19 cellular contexts compared by ENCODE assay signal in the genomic region with DNA sequence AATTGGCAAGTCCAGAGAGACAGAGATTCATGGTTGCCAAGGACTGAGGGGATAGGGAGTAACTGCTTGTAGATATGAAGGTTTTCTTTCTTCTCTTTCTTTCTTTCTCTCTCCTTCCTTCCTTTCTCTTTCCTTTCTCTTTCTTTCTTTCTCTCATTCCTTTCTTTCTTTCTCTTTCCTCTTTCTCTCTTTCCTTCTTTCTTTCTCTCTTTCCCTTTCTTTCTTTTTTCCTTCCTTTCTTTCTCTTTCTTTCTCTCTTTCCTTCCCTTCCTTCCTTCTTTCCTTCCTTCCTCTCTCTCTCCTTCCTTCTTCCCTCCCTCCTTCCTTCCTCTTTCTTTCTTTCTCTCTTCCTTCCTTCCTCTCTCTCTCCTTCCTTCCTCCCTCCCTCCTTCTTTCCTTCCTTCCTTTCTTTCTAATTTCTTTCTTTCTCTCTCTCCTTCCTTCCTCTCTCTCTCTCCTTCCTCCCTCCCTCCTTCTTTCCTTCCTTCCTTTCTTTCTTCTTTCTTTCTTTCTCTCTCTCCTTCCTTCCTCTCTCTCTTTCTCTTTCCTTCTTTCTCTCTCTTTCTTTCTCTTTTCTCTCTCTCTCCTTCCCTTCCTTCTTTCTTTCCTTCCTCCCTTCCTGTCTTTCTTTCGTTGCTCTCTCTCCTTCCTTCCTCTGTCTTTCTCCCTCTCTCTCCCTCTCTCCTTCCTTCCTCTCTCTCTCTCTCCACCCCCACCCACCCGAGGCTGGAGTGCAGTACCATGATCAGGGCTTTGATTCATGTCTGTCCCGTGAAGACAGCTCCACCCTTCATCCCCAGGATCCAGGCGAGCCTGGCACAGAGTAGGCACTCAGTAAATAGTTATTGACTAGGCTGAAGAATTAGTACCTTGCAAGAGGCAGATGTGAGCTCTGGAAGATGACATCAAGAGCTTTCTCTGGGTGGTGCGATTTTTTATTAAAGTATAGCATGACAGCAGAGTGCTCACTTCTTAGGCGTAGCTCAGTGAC. TPM values are rescaled to one million over a fixed set of nuclear protein-coding genes. Genes with fewer than 3 reads are reported as not detected.
"Had no signal": no experiment of that assay in that cellular context is flagged by ENCODE, and none has a peak within 500 bp of the region (broad histone marks: within the 10 kb centered on the region; RNA-seq: fewer than 3 reads in every experiment).

No MANE protein-coding gene starts in this region.

- H3K27ac ChIP-seq: ascending aorta, ovary, testis, upper lobe of right lung had no signal

- H3K4me1 Mint-ChIP-seq: naive thymus-derived CD8-positive, alpha-beta T cell; stimulated activated naive CD8-positive, alpha-beta T cell treated with anti-CD3 and anti-CD28 coated beads, Interleukin-15, amount 100 ng/mL, for 72 hours had no signal

- H3K27me3 ChIP-seq: ascending aorta, ovary, testis, upper lobe of right lung had no signal

- H3K9me3 ChIP-seq: ascending aorta, mucosa of descending colon, ovary, testis, upper lobe of right lung had no signal

- H3K4me3 ChIP-seq: ascending aorta, mucosa of descending colon, ovary, testis, upper lobe of right lung had no signal

- ATAC-seq: activated T-cell treated with anti-CD3 and anti-CD28 coated beads, Interleukin-2, amount 50 U/mL, for 72 hours; mucosa of descending colon; naive thymus-derived CD8-positive, alpha-beta T cell; stimulated activated naive CD8-positive, alpha-beta T cell treated with anti-CD3 and anti-CD28 coated beads, Interleukin-15, amount 100 ng/mL, for 72 hours; upper lobe of right lung had no signal

- H3K36me3 ChIP-seq: ascending aorta, ovary, upper lobe of right lung had no signal

- H3K36me3 Mint-ChIP-seq: naive thymus-derived CD8-positive, alpha-beta T cell had no signal

- H3K4me3 Mint-ChIP-seq: activated T-cell treated with anti-CD3 and anti-CD28 coated beads, Interleukin-2, amount 50 U/mL, for 72 hours; naive thymus-derived CD8-positive, alpha-beta T cell; stimulated activated naive CD8-positive, alpha-beta T cell treated with anti-CD3 and anti-CD28 coated beads, Interleukin-15, amount 100 ng/mL, for 72 hours had no signal

- DNase-seq: activated CD4-positive, alpha-beta T cell treated with anti-CD3 and anti-CD28 coated beads, Interleukin-2, amount 50 U/mL, for 4 hours; activated CD4-positive, CD25-positive, alpha-beta regulatory T cell treated with anti-CD3 and anti-CD28 coated beads, Interleukin-2, amount 50 U/mL, for 72 hours; activated gamma-delta T cell treated with Interleukin-2 at 50 U/mL for 16 hours; activated T-cell treated with anti-CD3 and anti-CD28 coated beads, Interleukin-2, amount 50 U/mL, for 72 hours; mucosa of descending colon; naive thymus-derived CD8-positive, alpha-beta T cell; ovary; stimulated activated CD4-positive, alpha-beta T cell treated with anti-CD3 and anti-CD28 coated beads, Interleukin-4, amount 100 ng/mL, for 1 hour; stimulated activated CD8-positive, alpha-beta memory T cell treated with anti-CD3 and anti-CD28 coated beads, Interleukin-4, amount 100 ng/mL, for 48 hours; stimulated activated naive CD8-positive, alpha-beta T cell treated with anti-CD3 and anti-CD28 coated beads, Interleukin-15, amount 100 ng/mL, for 72 hours; testis; upper lobe of right lung had no signal

- H3K27ac Mint-ChIP-seq: activated T-cell treated with anti-CD3 and anti-CD28 coated beads, Interleukin-2, amount 50 U/mL, for 72 hours; naive thymus-derived CD8-positive, alpha-beta T cell; stimulated activated naive CD8-positive, alpha-beta T cell treated with anti-CD3 and anti-CD28 coated beads, Interleukin-15, amount 100 ng/mL, for 72 hours had no signal

- FAIRE-seq: bronchial epithelial cell had no signal

RNA-seq across cellular contexts. Expression of gene WDR38, which starts 24.3 kb away (rescaled TPM):
- total RNA-seq: activated T-cell treated with anti-CD3 and anti-CD28 coated beads, Interleukin-2, amount 50 U/mL, for 72 hours; ascending aorta; bronchial epithelial cell; chondrocyte; dermis microvascular lymphatic vessel endothelial cell; glomerular endothelial cell; lung microvascular endothelial cell; mucosa of descending colon; naive thymus-derived CD8-positive, alpha-beta T cell; upper lobe of right lung had no signal
- polyA plus RNA-seq: esophagus; naive thymus-derived CD8-positive, alpha-beta T cell; ovary had no signal

RNA-seq across cellular contexts. Expression of gene OLFML2A, which starts 52.0 kb away (rescaled TPM):
- total RNA-seq: activated T-cell treated with anti-CD3 and anti-CD28 coated beads, Interleukin-2, amount 50 U/mL, for 72 hours had no signal
- polyA plus RNA-seq: naive thymus-derived CD8-positive, alpha-beta T cell had no signal

RNA-seq across cellular contexts. Expression of gene NR6A1, which starts 57.9 kb away (rescaled TPM):
- polyA plus RNA-seq: naive thymus-derived CD8-positive, alpha-beta T cell had no signal
